1 cellular context compared by ENCODE assay signal in genomic region chr4:145734051-145734450, GRCh38.
TF ChIP-seq lines count a peak whose summit lies in the region.

No MANE protein-coding gene starts in this region.

TF ChIP-seq in IMR-90, 13 proteins besides CTCF, POLR2A, EP300 and RAD21 (continued from another document):
- TF ChIP-seq RFX5 (IDR thresholded peaks at IDR 0.05; ENCODE audit: low read depth, low read length) (no peak), SMC3 (IDR thresholded peaks at IDR 0.05; ENCODE audit: low read depth, low read length) (no peak), CHD1 (IDR thresholded peaks at IDR 0.05; ENCODE audit: low read depth, low read length) (no peak), BHLHE40 (IDR thresholded peaks at IDR 0.05; ENCODE audit: low read depth, low read length) (no peak)
